Comparison of ENCODE assay signal across 9 cellular contexts in genomic region chr2:217785544-217786045, GRCh38.
A peak's percentile ranks its signal among the peaks of the same experiment; 100 is the strongest.
DNase-seq lines count a peak whose midpoint lies in the region; ATAC-seq and TF ChIP-seq lines count a peak whose summit lies in the region.
"Had no signal": no experiment of that assay in that cellular context is flagged by ENCODE, and none has a peak within 500 bp of the region (broad histone marks: within the 10 kb centered on the region; RNA-seq: fewer than 3 reads in every experiment).

No MANE protein-coding gene starts in this region.

- H3K4me3 ChIP-seq in MG63 (no peak overlapping the region), adrenal gland (no peak overlapping the region), retinal pigment epithelial cell (ENCODE audit: low read length) (no peak overlapping the region)
- H3K4me3 ChIP-seq: SK-N-MC had no signal

- H3K36me3 ChIP-seq in MG63 (no peaks in the 10 kb centered on the region), adrenal gland (replicated peaks in 1 of 2) (peaks cover 0 to 8% of the 10 kb centered on the region in 2 donors)

- peaks cover 0 to 26% of the 10 kb centered on the region in 2 donors for H3K4me1 ChIP-seq in adrenal gland (replicated peaks in 1 of 2)

- intact Hi-C loops in adrenal gland (cut with DNase I) = loop anchor here (2.0 to 10.0 kb wide), 6 partner anchors 102 to 289 kb away; partner anchors contain the start of gene RUFY4 (in 1 of the 2)
- intact Hi-C loops in left ventricle myocardium superior (cut with micrococcal nuclease) = loop anchor here (5.0 to 10.0 kb wide), 3 partner anchors 102 to 249 kb away; no protein-coding TSS in a partner anchor

- WGBS in adrenal gland, 4 donors = 10 to 25% (median 18%) methylated on average over 7 to 10 of the region's 10 CpGs

- peak; percentile 51 for DNase-seq in CMK (ENCODE audit: low read depth)
- DNase-seq in MG63 = peak; percentile 44
- DNase-seq in T follicular helper cell (ENCODE audit: low read depth) = peak; percentile 44
- peak; percentile 74 to 95 (median 84) for DNase-seq in adrenal gland
- DNase-seq in left ventricle myocardium superior = peak; percentile 86
- DNase-seq in retinal pigment epithelial cell (ENCODE audit: low read depth) = no peak

- H3K27ac ChIP-seq in adrenal gland = peak overlapping the region in 1 of 5 donors; percentile 36
- H3K27ac ChIP-seq: SK-N-MC had no signal

- ATAC-seq in GM19467 (IDR thresholded peaks at IDR 0.05; ENCODE audit: unreplicated experiment) (peak; percentile 57), left ventricle myocardium superior (peak; percentile 79), GM21528 (IDR thresholded peaks at IDR 0.05; ENCODE audit: low FRiP score, unreplicated experiment) (no peak)

- TF ChIP-seq POLR2A in adrenal gland (IDR thresholded peaks at IDR 0.05) = no peak

- H3K9me3 ChIP-seq in MG63 = peaks cover 1% of the 10 kb centered on the region; the same call in 1 of the 2 replicates
- no peaks in the 10 kb centered on the region for H3K9me3 ChIP-seq in adrenal gland (replicated peaks in 1 of 3)

- TF ChIP-seq CTCF in adrenal gland (IDR thresholded peaks at IDR 0.05) (peak; percentile 91 to 99 (median 97)), retinal pigment epithelial cell (conservative IDR thresholded peaks at IDR 0.05; ENCODE audit: low read depth, low read length) (peak; percentile 95)

- H3K27me3 ChIP-seq in MG63 = no peaks in the 10 kb centered on the region
- H3K27me3 ChIP-seq in adrenal gland = no peaks in the 10 kb centered on the region
